19 cellular contexts compared by ENCODE assay signal in genomic region chr18:3608488-3608887, GRCh38.
DNase-seq lines count a peak whose midpoint lies in the region; TF ChIP-seq lines count a peak whose summit lies in the region.
"Had no signal": no experiment of that assay in that cellular context is flagged by ENCODE, and none has a peak within 500 bp of the region (broad histone marks: within the 10 kb centered on the region; RNA-seq: fewer than 3 reads in every experiment).

No MANE protein-coding gene starts in this region.

- H3K4me1 ChIP-seq in CD8-positive, alpha-beta memory T cell (ENCODE audit: insufficient read depth, low read length) = peaks cover 34% of the 10 kb centered on the region
- peaks cover 4% of the 10 kb centered on the region; the same call in 1 of the 2 replicates for H3K4me1 ChIP-seq in SJCRH30

- CTCF ChIA-PET in CD8-positive, alpha-beta memory T cell (lab: Charles Lee) = interaction anchor here (1.0 to 1.4 kb wide), 3 partner anchors 13 to 56 kb away, joined by 3 to 6 read pairs (median 3); no protein-coding TSS in a partner anchor
- CTCF ChIA-PET in MCF 10A (lab: Yijun Ruan, JAX) = interaction anchor here (0.7 to 1.7 kb wide), 3 partner anchors 13 to 57 kb away, joined by 3 to 5 read pairs (median 5); no protein-coding TSS in a partner anchor

- no peak for DNase-seq in T-helper 2 cell treated with Interferon-gamma antibody and Interleukin-4, amounts not matched to agents 5 μg/mL and 100 μg/mL, for 36 hours (ENCODE audit: low spot score)
- no peak for DNase-seq in T-helper 2 cell
- no peak for DNase-seq in CD8-positive, alpha-beta memory T cell
- DNase-seq in activated T-helper 1 cell treated with anti-CD3 and anti-CD28 coated beads, Interleukin-12 subunit alpha, Interleukin-12 subunit beta, Interleukin-2, Interleukin-4 antibody, amounts not matched to agents 30 ng/mL and 10 ng/mL and 1 ng/mL, durations not matched to agents 14 hours and 24 hours and 36 hours (ENCODE audit: low spot score) = no peak
- no peak for DNase-seq in neural crest cell (ENCODE audit: low read depth, low spot score)
- DNase-seq in MCF 10A (ENCODE audit: unreplicated experiment) = no peak
- DNase-seq in SJCRH30 = no peak
- DNase-seq in LoVo (ENCODE audit: low spot score) = no peak
- DNase-seq: C1 segment of cervical spinal cord; DMS53; NCI-H1048; NCI-H146; NCI-H226; NCI-H69; NK-92 treated with Interleukin-12 subunit alpha and Interleukin-12 subunit beta, amount 100 ng/mL, for 24 hours; PC-3; SK-N-SH had no signal

- no peak overlapping the region for H3K4me3 Mint-ChIP-seq in T-helper 2 cell treated with Interferon-gamma antibody and Interleukin-4, amounts not matched to agents 5 μg/mL and 100 μg/mL, for 36 hours
- H3K4me3 Mint-ChIP-seq in CD8-positive, alpha-beta memory T cell = no peak overlapping the region
- H3K4me3 Mint-ChIP-seq in activated T-helper 1 cell treated with anti-CD3 and anti-CD28 coated beads, Interleukin-12 subunit alpha, Interleukin-12 subunit beta, Interleukin-2, Interleukin-4 antibody, amounts not matched to agents 30 ng/mL and 10 ng/mL and 1 ng/mL, durations not matched to agents 14 hours and 24 hours and 36 hours = no peak overlapping the region
- H3K4me3 Mint-ChIP-seq in neural crest cell = peak overlapping the region; percentile 62
- H3K4me3 Mint-ChIP-seq in MCF 10A (ENCODE audit: unreplicated experiment) = no peak overlapping the region

- no peaks in the 10 kb centered on the region for H3K36me3 ChIP-seq in CD8-positive, alpha-beta memory T cell (ENCODE audit: insufficient read depth, low read length)
- H3K36me3 ChIP-seq in SJCRH30 = no peaks in the 10 kb centered on the region

- no peaks in the 10 kb centered on the region for H3K27me3 ChIP-seq in CD8-positive, alpha-beta memory T cell (ENCODE audit: insufficient read depth, low read length, poor library complexity, severe bottlenecking)
- no peaks in the 10 kb centered on the region for H3K27me3 ChIP-seq in SJCRH30

- no peak for TF ChIP-seq CTCF in neural crest cell (conservative IDR thresholded peaks at IDR 0.05)
- TF ChIP-seq CTCF in MCF 10A (IDR thresholded peaks at IDR 0.05; ENCODE audit: unreplicated experiment) = no peak

- peak overlapping the region; percentile 18 for H3K27ac Mint-ChIP-seq in T-helper 2 cell treated with Interferon-gamma antibody and Interleukin-4, amounts not matched to agents 5 μg/mL and 100 μg/mL, for 36 hours
- peak overlapping the region in 1 of 8 donors; percentile 84 for H3K27ac Mint-ChIP-seq in CD8-positive, alpha-beta memory T cell
- H3K27ac Mint-ChIP-seq in activated T-helper 1 cell treated with anti-CD3 and anti-CD28 coated beads, Interleukin-12 subunit alpha, Interleukin-12 subunit beta, Interleukin-2, Interleukin-4 antibody, amounts not matched to agents 30 ng/mL and 10 ng/mL and 1 ng/mL, durations not matched to agents 14 hours and 24 hours and 36 hours = peak overlapping the region; percentile 45
- H3K27ac Mint-ChIP-seq in neural crest cell (ENCODE audit: unreplicated experiment) (peak overlapping the region; percentile 84), MCF 10A (ENCODE audit: low read depth, unreplicated experiment) (no peak overlapping the region)

- H3K4me3 ChIP-seq in CD8-positive, alpha-beta memory T cell (ENCODE audit: low read length) = no peak overlapping the region
- no peak overlapping the region for H3K4me3 ChIP-seq in SJCRH30
- H3K4me3 ChIP-seq: GM12878 had no signal

- H3K27ac ChIP-seq in CD8-positive, alpha-beta memory T cell (ENCODE audit: low read depth, low read length) = peak overlapping the region; percentile 94
- H3K27ac ChIP-seq in SJCRH30 = no peak overlapping the region
- H3K27ac ChIP-seq: 22Rv1 had no signal

- BruUV-seq in MCF 10A (replicated peaks; lab: Mats Ljungman, UMichigan) = no TSS peak

- H3K9me3 ChIP-seq in CD8-positive, alpha-beta memory T cell (ENCODE audit: low read length) = no peaks in the 10 kb centered on the region
- no peaks in the 10 kb centered on the region for H3K9me3 ChIP-seq in SJCRH30 (replicated peaks)
- H3K9me3 ChIP-seq: SK-N-SH had no signal

- peaks cover 19% of the 10 kb centered on the region for H3K4me1 Mint-ChIP-seq in T-helper 2 cell treated with Interferon-gamma antibody and Interleukin-4, amounts not matched to agents 5 μg/mL and 100 μg/mL, for 36 hours (ENCODE audit: low read depth)
- H3K4me1 Mint-ChIP-seq in CD8-positive, alpha-beta memory T cell = peaks cover 15 to 18% (median 15%) of the 10 kb centered on the region in 3 donors
- peaks cover 31% of the 10 kb centered on the region for H3K4me1 Mint-ChIP-seq in activated T-helper 1 cell treated with anti-CD3 and anti-CD28 coated beads, Interleukin-12 subunit alpha, Interleukin-12 subunit beta, Interleukin-2, Interleukin-4 antibody, amounts not matched to agents 30 ng/mL and 10 ng/mL and 1 ng/mL, durations not matched to agents 14 hours and 24 hours and 36 hours (ENCODE audit: low read depth)
- peaks cover 37% of the 10 kb centered on the region for H3K4me1 Mint-ChIP-seq in neural crest cell
- no peaks in the 10 kb centered on the region for H3K4me1 Mint-ChIP-seq in MCF 10A (ENCODE audit: insufficient read depth, unreplicated experiment)

- intact Hi-C loops in activated T-helper 1 cell treated with anti-CD3 and anti-CD28 coated beads, Interleukin-12 subunit alpha, Interleukin-12 subunit beta, Interleukin-2, Interleukin-4 antibody, amounts not matched to agents 30 ng/mL and 10 ng/mL and 1 ng/mL, durations not matched to agents 14 hours and 24 hours and 36 hours (cut with micrococcal nuclease) = no loop called here
- intact Hi-C loops in MCF 10A (cut with micrococcal nuclease) = no loop called here

- POLR2A ChIA-PET in CD8-positive, alpha-beta memory T cell (lab: Charles Lee) = interaction anchor here (4.5 kb wide), 1 partner anchor 14 kb away, joined by 56 read pairs; no protein-coding TSS in a partner anchor
- POLR2A ChIA-PET in MCF 10A (lab: Yijun Ruan, JAX) = interaction anchor here (4.8 to 7.6 kb wide), 3 partner anchors 14 to 44 kb away, joined by 54 to 244 read pairs (median 184); no protein-coding TSS in a partner anchor

- H3K36me3 Mint-ChIP-seq in T-helper 2 cell treated with Interferon-gamma antibody and Interleukin-4, amounts not matched to agents 5 μg/mL and 100 μg/mL, for 36 hours (ENCODE audit: low read depth) = peaks cover 2% of the 10 kb centered on the region
- H3K36me3 Mint-ChIP-seq in CD8-positive, alpha-beta memory T cell = no peaks in the 10 kb centered on the region
- peaks cover 6% of the 10 kb centered on the region for H3K36me3 Mint-ChIP-seq in activated T-helper 1 cell treated with anti-CD3 and anti-CD28 coated beads, Interleukin-12 subunit alpha, Interleukin-12 subunit beta, Interleukin-2, Interleukin-4 antibody, amounts not matched to agents 30 ng/mL and 10 ng/mL and 1 ng/mL, durations not matched to agents 14 hours and 24 hours and 36 hours (ENCODE audit: low read depth)
- H3K36me3 Mint-ChIP-seq in neural crest cell (ENCODE audit: low read depth) (no peaks in the 10 kb centered on the region), MCF 10A (ENCODE audit: insufficient read depth, unreplicated experiment) (peaks cover 12% of the 10 kb centered on the region)

- H3K9me3 Mint-ChIP-seq in T-helper 2 cell treated with Interferon-gamma antibody and Interleukin-4, amounts not matched to agents 5 μg/mL and 100 μg/mL, for 36 hours = no peaks in the 10 kb centered on the region
- no peaks in the 10 kb centered on the region for H3K9me3 Mint-ChIP-seq in CD8-positive, alpha-beta memory T cell
- H3K9me3 Mint-ChIP-seq in activated T-helper 1 cell treated with anti-CD3 and anti-CD28 coated beads, Interleukin-12 subunit alpha, Interleukin-12 subunit beta, Interleukin-2, Interleukin-4 antibody, amounts not matched to agents 30 ng/mL and 10 ng/mL and 1 ng/mL, durations not matched to agents 14 hours and 24 hours and 36 hours = no peaks in the 10 kb centered on the region
- H3K9me3 Mint-ChIP-seq in neural crest cell (no peaks in the 10 kb centered on the region), MCF 10A (ENCODE audit: unreplicated experiment) (no peaks in the 10 kb centered on the region)

- H3K27me3 Mint-ChIP-seq in T-helper 2 cell treated with Interferon-gamma antibody and Interleukin-4, amounts not matched to agents 5 μg/mL and 100 μg/mL, for 36 hours (ENCODE audit: low read depth) = no peaks in the 10 kb centered on the region
- H3K27me3 Mint-ChIP-seq in CD8-positive, alpha-beta memory T cell = no peaks in the 10 kb centered on the region
- no peaks in the 10 kb centered on the region for H3K27me3 Mint-ChIP-seq in activated T-helper 1 cell treated with anti-CD3 and anti-CD28 coated beads, Interleukin-12 subunit alpha, Interleukin-12 subunit beta, Interleukin-2, Interleukin-4 antibody, amounts not matched to agents 30 ng/mL and 10 ng/mL and 1 ng/mL, durations not matched to agents 14 hours and 24 hours and 36 hours (ENCODE audit: insufficient read depth)
- no peaks in the 10 kb centered on the region for H3K27me3 Mint-ChIP-seq in neural crest cell (ENCODE audit: low read depth)
- H3K27me3 Mint-ChIP-seq in MCF 10A (ENCODE audit: insufficient read depth, unreplicated experiment) = no peaks in the 10 kb centered on the region
